8 cellular contexts compared by ENCODE assay signal in genomic region chr1:234605983-234606730, GRCh38. TPM values are rescaled to one million over a fixed set of nuclear protein-coding genes. Genes with fewer than 3 reads are reported as not detected.
DNase-seq lines count a peak whose midpoint lies in the region; ATAC-seq and TF ChIP-seq lines count a peak whose summit lies in the region.

No MANE protein-coding gene starts in this region.

- peak overlapping the region; percentile 80 for H3K4me3 ChIP-seq in fibroblast of pulmonary artery (replicated peaks; ENCODE audit: low read depth, low read length)

- H3K9me3 Mint-ChIP-seq in osteocyte (ENCODE audit: unreplicated experiment), result no peaks in the 10 kb centered on the region

- H3K4me1 Mint-ChIP-seq in osteocyte (ENCODE audit: unreplicated experiment), result peaks cover 45% of the 10 kb centered on the region

- peak overlapping the region; percentile 91 for H3K27ac Mint-ChIP-seq in osteocyte (ENCODE audit: unreplicated experiment)

- ATAC-seq in HG03442 (IDR thresholded peaks at IDR 0.05; ENCODE audit: unreplicated experiment), result no peak

- H3K4me3 Mint-ChIP-seq in osteocyte (ENCODE audit: unreplicated experiment), result peak overlapping the region; percentile 92

- H3K36me3 Mint-ChIP-seq in osteocyte (ENCODE audit: unreplicated experiment), result peaks cover 52% of the 10 kb centered on the region

- TF ChIP-seq CTCF in fibroblast of pulmonary artery (IDR thresholded peaks at IDR 0.05; ENCODE audit: low read length, missing control alignments) (no peak), osteocyte (IDR thresholded peaks at IDR 0.05) (peak; percentile 29), GM13976 (IDR thresholded peaks at IDR 0.05; ENCODE audit: borderline replicate concordance, control extremely low read depth, extremely low read depth, insufficient read depth, missing control alignments) (no peak)

- in situ Hi-C loops in GM13976 (cut with MboI; ENCODE audit: low sequenced_read_pairs, unreplicated experiment), result loop anchor here (25.0 kb wide), 2 partner anchors 231 to 356 kb away; no protein-coding TSS in a partner anchor

- DNase-seq in NCI-H1436 (lab: John Stamatoyannopoulos, UW) (peak; percentile 29), NCI-H1436 treated with DMSO at 0.1 percent for 48 hours (lab: John Stamatoyannopoulos, UW) (no peak), NCI-H345 (lab: John Stamatoyannopoulos, UW) (peak; percentile 56), fibroblast of pulmonary artery (ENCODE audit: low read depth) (peak; percentile 81), osteocyte (ENCODE audit: extremely low spot score, unreplicated experiment) (no peak), GM13976 (ENCODE audit: low spot score) (no peak)
- DNase-seq in activated T-cell treated with anti-CD3 and anti-CD28 coated beads, Interleukin-2, amount 50 U/mL, for 1 hour, result peak; percentile 49

- H3K27me3 Mint-ChIP-seq in osteocyte (ENCODE audit: unreplicated experiment), result no peaks in the 10 kb centered on the region

RNA-seq across cellular contexts. Expression of gene IRF2BP2, which starts 3.8 kb away (rescaled TPM):
- 154 and 170 TPM in 2 replicates for total RNA-seq in osteocyte

Comparison
In these comparisons a context has a peak if more than half of its experiments do, and no peak if none do; other contexts are left out.
1. DNase-seq: peak in NCI-H1436 (single experiment), NCI-H345 (single experiment), activated T-cell treated with anti-CD3 and anti-CD28 coated beads, Interleukin-2, amount 50 U/mL, for 1 hour (single experiment) and fibroblast of pulmonary artery (single experiment); none in NCI-H1436 treated with DMSO at 0.1 percent for 48 hours (single experiment), osteocyte (single experiment) and GM13976 (single experiment).